In genomic region chr11:13876423-13876822, GRCh38 we compare ENCODE assay signal across 25 cellular contexts.
"Had no signal": no experiment of that assay in that cellular context is flagged by ENCODE, and none has a peak within 500 bp of the region (broad histone marks: within the 10 kb centered on the region; RNA-seq: fewer than 3 reads in every experiment).

No MANE protein-coding gene starts in this region.

- DNase-seq: activated CD4-positive, alpha-beta memory T cell treated with anti-CD3 and anti-CD28 coated beads for 36 hours; activated CD4-positive, alpha-beta T cell treated with anti-CD3 and anti-CD28 coated beads for 36 hours; activated CD4-positive, alpha-beta T cell treated with anti-CD3 and anti-CD28 coated beads, Interleukin-2, amount 10 ng/mL, durations not matched to agents 24 days and 14 days; activated CD4-positive, CD25-positive, alpha-beta regulatory T cell; activated CD4-positive, CD25-positive, alpha-beta regulatory T cell treated with anti-CD3 and anti-CD28 coated beads, Interleukin-2, amount 50 U/mL, for 72 hours; activated effector memory CD4-positive, alpha-beta T cell treated with Interleukin-2 at 50 U/mL for 16 hours; activated gamma-delta T cell treated with Interleukin-2 at 50 U/mL for 16 hours; activated naive CD4-positive, alpha-beta T cell treated with anti-CD3 and anti-CD28 coated beads for 36 hours; activated naive CD8-positive, alpha-beta T cell treated with anti-CD3 and anti-CD28 coated beads for 36 hours; activated naive CD8-positive, alpha-beta T cell treated with anti-CD3 and anti-CD28 coated beads, Interleukin-2, amount 50 U/mL, for 24 hours; activated T-cell treated with anti-CD3 and anti-CD28 coated beads, Interleukin-2, amount 50 U/mL, for 4 hours; adrenal gland; amygdala; aorta; body of pancreas; caudate nucleus; cortex of kidney; dermis blood vessel endothelial cell; effector CD4-positive, alpha-beta T cell; effector memory CD8-positive, alpha-beta T cell; esophagus squamous epithelium; heart right ventricle; SW 1271; T-cell; T1000 had no signal
